9 cellular contexts compared by ENCODE assay signal in genomic region chr20:59416916-59417315, GRCh38.
"Had no signal": no experiment of that assay in that cellular context is flagged by ENCODE, and none has a peak within 500 bp of the region (broad histone marks: within the 10 kb centered on the region; RNA-seq: fewer than 3 reads in every experiment).

No MANE protein-coding gene starts in this region.

- H3K4me3 ChIP-seq: GM23248, GM23338, HAP-1 had no signal

- H3K9ac ChIP-seq: GM23248 had no signal

- H3K9me3 ChIP-seq: HAP-1 had no signal

- H3K4me1 ChIP-seq: HAP-1 had no signal

- H2AFZ ChIP-seq: GM23248, GM23338 had no signal

- H3K27ac ChIP-seq: GM23248 had no signal

- ATAC-seq: GM23338, HCT116 had no signal

- H3K36me3 ChIP-seq: HAP-1 had no signal

- H3K4me2 ChIP-seq: GM23338 had no signal

- DNase-seq: GM23248, GOT3, H7, H9, HCEC 1CT, HFFc6 had no signal
